Comparison of ENCODE assay signal across 14 cellular contexts in genomic region chr5:143065996-143066522, GRCh38.
A peak's percentile ranks its signal among the peaks of the same experiment; 100 is the strongest.
DNase-seq lines count a peak whose midpoint lies in the region; ATAC-seq, FAIRE-seq and TF ChIP-seq lines count a peak whose summit lies in the region.
"Had no signal": no experiment of that assay in that cellular context is flagged by ENCODE, and none has a peak within 500 bp of the region (broad histone marks: within the 10 kb centered on the region; RNA-seq: fewer than 3 reads in every experiment).

No MANE protein-coding gene starts in this region.

- H3K36me3 ChIP-seq in suprapubic skin, result no peaks in the 10 kb centered on the region
- H3K36me3 ChIP-seq: right lobe of liver had no signal

- no peaks in the 10 kb centered on the region for H3K27me3 Mint-ChIP-seq in activated CD8-positive, alpha-beta T cell treated with anti-CD3 and anti-CD28 coated beads for 36 hours
- H3K27me3 Mint-ChIP-seq in activated CD8-positive, alpha-beta T cell treated with anti-CD3 and anti-CD28 coated beads, Interleukin-2, amount 10 ng/mL, durations not matched to agents 7 days and 5 days (ENCODE audit: low read depth), result no peaks in the 10 kb centered on the region

- no peak for TF ChIP-seq POLR2A in suprapubic skin (IDR thresholded peaks at IDR 0.05)

- no peak overlapping the region for H3K4me3 Mint-ChIP-seq in activated CD8-positive, alpha-beta T cell treated with anti-CD3 and anti-CD28 coated beads for 36 hours
- no peak overlapping the region for H3K4me3 Mint-ChIP-seq in activated CD8-positive, alpha-beta T cell treated with anti-CD3 and anti-CD28 coated beads, Interleukin-2, amount 10 ng/mL, durations not matched to agents 7 days and 5 days

- intact Hi-C loops in activated CD8-positive, alpha-beta T cell treated with anti-CD3 and anti-CD28 coated beads for 36 hours (cut with micrococcal nuclease), result loop anchor here (5.0 kb wide), 1 partner anchor 44 kb away; no protein-coding TSS in a partner anchor
- intact Hi-C loops in dorsolateral prefrontal cortex (cut with DNase I), result no loop called here

- H3K27ac ChIP-seq in dorsolateral prefrontal cortex (peak overlapping the region in 52 of 59 donors; percentile 11 to 89 (median 76)), suprapubic skin (peak overlapping the region; percentile 68), caudate nucleus (ENCODE audit: low read depth, low read length) (no peak overlapping the region)
- H3K27ac ChIP-seq: right lobe of liver had no signal

- ATAC-seq in activated CD8-positive, alpha-beta T cell treated with anti-CD3 and anti-CD28 coated beads for 36 hours, result no peak
- ATAC-seq in activated CD8-positive, alpha-beta T cell treated with anti-CD3 and anti-CD28 coated beads, Interleukin-2, amount 10 ng/mL, durations not matched to agents 7 days and 5 days, result no peak
- ATAC-seq in HG02763 (IDR thresholded peaks at IDR 0.05; ENCODE audit: unreplicated experiment) (peak; percentile 15), GM19455 (IDR thresholded peaks at IDR 0.05; ENCODE audit: unreplicated experiment) (no peak)
- ATAC-seq: right lobe of liver had no signal

- peaks cover 40% of the 10 kb centered on the region for H3K4me1 Mint-ChIP-seq in activated CD8-positive, alpha-beta T cell treated with anti-CD3 and anti-CD28 coated beads for 36 hours (ENCODE audit: low read depth)
- H3K4me1 Mint-ChIP-seq in activated CD8-positive, alpha-beta T cell treated with anti-CD3 and anti-CD28 coated beads, Interleukin-2, amount 10 ng/mL, durations not matched to agents 7 days and 5 days (ENCODE audit: low read depth), result peaks cover 9% of the 10 kb centered on the region

- no peaks in the 10 kb centered on the region for H3K9me3 ChIP-seq in suprapubic skin
- H3K9me3 ChIP-seq: right lobe of liver, upper lobe of left lung had no signal

- peak overlapping the region; percentile 81 for H3K27ac Mint-ChIP-seq in activated CD8-positive, alpha-beta T cell treated with anti-CD3 and anti-CD28 coated beads for 36 hours
- H3K27ac Mint-ChIP-seq in activated CD8-positive, alpha-beta T cell treated with anti-CD3 and anti-CD28 coated beads, Interleukin-2, amount 10 ng/mL, durations not matched to agents 7 days and 5 days, result no peak overlapping the region

- POLR2A ChIA-PET in activated CD8-positive, alpha-beta T cell treated with anti-CD3 and anti-CD28 coated beads for 36 hours (lab: Charles Lee), result interaction anchor here (0.6 to 0.7 kb wide), 2 partner anchors 28 to 363 kb away, joined by 3 read pairs; no protein-coding TSS in a partner anchor
- POLR2A ChIA-PET in activated CD8-positive, alpha-beta T cell treated with anti-CD3 and anti-CD28 coated beads, Interleukin-2, amount 10 ng/mL, durations not matched to agents 7 days and 5 days (lab: Charles Lee), result interaction anchor here (1.2 kb wide), 1 partner anchor 16 kb away, joined by 3 read pairs; no protein-coding TSS in a partner anchor

- H3K9me3 Mint-ChIP-seq in activated CD8-positive, alpha-beta T cell treated with anti-CD3 and anti-CD28 coated beads for 36 hours, result peaks cover 2% of the 10 kb centered on the region
- no peaks in the 10 kb centered on the region for H3K9me3 Mint-ChIP-seq in activated CD8-positive, alpha-beta T cell treated with anti-CD3 and anti-CD28 coated beads, Interleukin-2, amount 10 ng/mL, durations not matched to agents 7 days and 5 days (ENCODE audit: insufficient read depth)

- WGBS in suprapubic skin, result 94% methylated on average over 7 of the region's 7 CpGs

- no peak for TF ChIP-seq CTCF in activated CD8-positive, alpha-beta T cell treated with anti-CD3 and anti-CD28 coated beads for 36 hours (IDR thresholded peaks at IDR 0.05)
- TF ChIP-seq CTCF in dorsolateral prefrontal cortex (IDR thresholded peaks at IDR 0.05 in 54 of 56, conservative IDR thresholded peaks at IDR 0.05 in 2 of 56; ENCODE audit: low read depth in 1 of 56, partially characterized antibody in 56 of 56) (no peak), suprapubic skin (IDR thresholded peaks at IDR 0.05) (no peak)

- H3K27me3 ChIP-seq in dorsolateral prefrontal cortex (no peaks in the 10 kb centered on the region), suprapubic skin (no peaks in the 10 kb centered on the region)
- H3K27me3 ChIP-seq: right lobe of liver, upper lobe of left lung had no signal

- no peak overlapping the region for H3K4me3 ChIP-seq in dorsolateral prefrontal cortex
- H3K4me3 ChIP-seq in suprapubic skin, result no peak overlapping the region
- H3K4me3 ChIP-seq: right lobe of liver, upper lobe of left lung had no signal

- no peak for DNase-seq in activated CD8-positive, alpha-beta T cell treated with anti-CD3 and anti-CD28 coated beads for 36 hours
- DNase-seq in activated CD8-positive, alpha-beta T cell treated with anti-CD3 and anti-CD28 coated beads, Interleukin-2, amount 10 ng/mL, durations not matched to agents 7 days and 5 days, result no peak
- DNase-seq in dorsolateral prefrontal cortex (no peak), suprapubic skin (ENCODE audit: low spot score in 2 of 2) (no peak), caudate nucleus (lab: John Stamatoyannopoulos, UW) (no peak), RCC 7860 (ENCODE audit: low spot score) (no peak)
- DNase-seq: kidney glomerular epithelial cell, NCI-H446 treated with DMSO at 0.1 percent for 48 hours, right lobe of liver, upper lobe of left lung had no signal

- FAIRE-seq in RCC 7860 (lab: Jason Lieb, UNC), result no peak
- FAIRE-seq: bronchial epithelial cell, H1 had no signal

- no peak for TF ChIP-seq EP300 in suprapubic skin (IDR thresholded peaks at IDR 0.05)

- H3K36me3 Mint-ChIP-seq in activated CD8-positive, alpha-beta T cell treated with anti-CD3 and anti-CD28 coated beads for 36 hours (ENCODE audit: low read depth), result peaks cover 59% of the 10 kb centered on the region
- peaks cover 48% of the 10 kb centered on the region for H3K36me3 Mint-ChIP-seq in activated CD8-positive, alpha-beta T cell treated with anti-CD3 and anti-CD28 coated beads, Interleukin-2, amount 10 ng/mL, durations not matched to agents 7 days and 5 days (ENCODE audit: low read depth)

- CTCF ChIA-PET in activated CD8-positive, alpha-beta T cell treated with anti-CD3 and anti-CD28 coated beads for 36 hours (lab: Charles Lee), result interaction anchor here (0.7 kb wide), 1 partner anchor 36 kb away, joined by 3 read pairs; no protein-coding TSS in a partner anchor
- CTCF ChIA-PET in activated CD8-positive, alpha-beta T cell treated with anti-CD3 and anti-CD28 coated beads, Interleukin-2, amount 10 ng/mL, durations not matched to agents 7 days and 5 days (lab: Charles Lee), result interaction anchor here (0.7 to 1.6 kb wide), 3 partner anchors 9 to 214 kb away, joined by 3 to 6 read pairs (median 3); no protein-coding TSS in a partner anchor

- H3K4me1 ChIP-seq in suprapubic skin, result peaks cover 61% of the 10 kb centered on the region
- H3K4me1 ChIP-seq: right lobe of liver had no signal
